In genomic region chr6:110608151-110608550, GRCh38 we compare ENCODE assay signal across 25 cellular contexts.
"Had no signal": no experiment of that assay in that cellular context is flagged by ENCODE, and none has a peak within 500 bp of the region (broad histone marks: within the 10 kb centered on the region; RNA-seq: fewer than 3 reads in every experiment).

No MANE protein-coding gene starts in this region.

- H3K27me3 Mint-ChIP-seq: dendritic cell treated with granulocyte-macrophage colony-stimulating factor and Interleukin-4, amounts not matched to agents 40 ng/mL and 50 ng/mL, for 4 days; naive thymus-derived CD4-positive, alpha-beta T cell had no signal

- H3K9me3 ChIP-seq: colonic mucosa, esophagus muscularis mucosa, gastroesophageal sphincter, heart right ventricle, prostate gland, sigmoid colon, stomach, thoracic aorta, tibial nerve, upper lobe of right lung, uterus had no signal

- H3K4me3 Mint-ChIP-seq: dendritic cell treated with granulocyte-macrophage colony-stimulating factor and Interleukin-4, amounts not matched to agents 40 ng/mL and 50 ng/mL, for 4 days; immature natural killer cell; naive thymus-derived CD4-positive, alpha-beta T cell; nephron progenitor cell; stimulated activated effector memory CD8-positive, alpha-beta T cell treated with anti-CD3 and anti-CD28 coated beads, Interleukin-12 subunit alpha, Interleukin-12 subunit beta, amount 100 ng/mL, for 72 hours had no signal

- DNase-seq: colonic mucosa; effector memory CD4-positive, alpha-beta T cell; glutamatergic neuron; heart right ventricle; immature natural killer cell; mesenchymal stem cell; naive thymus-derived CD4-positive, alpha-beta T cell; nephron progenitor cell; right cardiac atrium; sigmoid colon; stimulated activated CD4-positive, alpha-beta T cell treated with anti-CD3 and anti-CD28 coated beads, Interleukin-2, amount 100 ng/mL, for 24 hours; stimulated activated CD4-positive, alpha-beta T cell treated with anti-CD3 and anti-CD28 coated beads, Interleukin-4, amount 100 ng/mL, for 24 hours; stimulated activated naive CD4-positive, alpha-beta T cell treated with Interleukin-2 at 50 U/mL for 16 hours; stomach; upper lobe of right lung; uterus had no signal

- H3K27me3 ChIP-seq: colonic mucosa, esophagus muscularis mucosa, foreskin keratinocyte, gastroesophageal sphincter, heart right ventricle, sigmoid colon, stomach, tibial nerve, upper lobe of right lung, uterus had no signal

- H3K27ac ChIP-seq: colonic mucosa, foreskin keratinocyte, gastroesophageal sphincter, prostate gland, sigmoid colon, stomach, thoracic aorta, upper lobe of right lung, uterus had no signal

- H3K27ac Mint-ChIP-seq: dendritic cell treated with granulocyte-macrophage colony-stimulating factor and Interleukin-4, amounts not matched to agents 40 ng/mL and 50 ng/mL, for 4 days; immature natural killer cell; naive thymus-derived CD4-positive, alpha-beta T cell; nephron progenitor cell; stimulated activated effector memory CD8-positive, alpha-beta T cell treated with anti-CD3 and anti-CD28 coated beads, Interleukin-12 subunit alpha, Interleukin-12 subunit beta, amount 100 ng/mL, for 72 hours had no signal

- H3K9me3 Mint-ChIP-seq: dendritic cell treated with granulocyte-macrophage colony-stimulating factor and Interleukin-4, amounts not matched to agents 40 ng/mL and 50 ng/mL, for 4 days; immature natural killer cell; nephron progenitor cell; stimulated activated effector memory CD8-positive, alpha-beta T cell treated with anti-CD3 and anti-CD28 coated beads, Interleukin-12 subunit alpha, Interleukin-12 subunit beta, amount 100 ng/mL, for 72 hours had no signal

- H3K4me1 ChIP-seq: colonic mucosa, foreskin keratinocyte, prostate gland, upper lobe of right lung, uterus had no signal

- H3K36me3 Mint-ChIP-seq: stimulated activated effector memory CD8-positive, alpha-beta T cell treated with anti-CD3 and anti-CD28 coated beads, Interleukin-12 subunit alpha, Interleukin-12 subunit beta, amount 100 ng/mL, for 72 hours had no signal

- H3K4me1 Mint-ChIP-seq: immature natural killer cell; nephron progenitor cell; stimulated activated effector memory CD8-positive, alpha-beta T cell treated with anti-CD3 and anti-CD28 coated beads, Interleukin-12 subunit alpha, Interleukin-12 subunit beta, amount 100 ng/mL, for 72 hours had no signal

- H3K4me3 ChIP-seq: colonic mucosa, esophagus muscularis mucosa, gastroesophageal sphincter, heart right ventricle, prostate gland, sigmoid colon, stomach, thoracic aorta, tibial nerve, upper lobe of right lung, uterus had no signal

- H3K36me3 ChIP-seq: colonic mucosa, prostate gland, thoracic aorta, upper lobe of right lung, uterus had no signal

- ATAC-seq: foreskin keratinocyte; gastroesophageal sphincter; left lobe of liver; naive thymus-derived CD4-positive, alpha-beta T cell; right cardiac atrium; stimulated activated effector memory CD8-positive, alpha-beta T cell treated with anti-CD3 and anti-CD28 coated beads, Interleukin-12 subunit alpha, Interleukin-12 subunit beta, amount 100 ng/mL, for 72 hours; upper lobe of right lung had no signal
